ENCODE assay signal across 17 cellular contexts in the genomic region with DNA sequence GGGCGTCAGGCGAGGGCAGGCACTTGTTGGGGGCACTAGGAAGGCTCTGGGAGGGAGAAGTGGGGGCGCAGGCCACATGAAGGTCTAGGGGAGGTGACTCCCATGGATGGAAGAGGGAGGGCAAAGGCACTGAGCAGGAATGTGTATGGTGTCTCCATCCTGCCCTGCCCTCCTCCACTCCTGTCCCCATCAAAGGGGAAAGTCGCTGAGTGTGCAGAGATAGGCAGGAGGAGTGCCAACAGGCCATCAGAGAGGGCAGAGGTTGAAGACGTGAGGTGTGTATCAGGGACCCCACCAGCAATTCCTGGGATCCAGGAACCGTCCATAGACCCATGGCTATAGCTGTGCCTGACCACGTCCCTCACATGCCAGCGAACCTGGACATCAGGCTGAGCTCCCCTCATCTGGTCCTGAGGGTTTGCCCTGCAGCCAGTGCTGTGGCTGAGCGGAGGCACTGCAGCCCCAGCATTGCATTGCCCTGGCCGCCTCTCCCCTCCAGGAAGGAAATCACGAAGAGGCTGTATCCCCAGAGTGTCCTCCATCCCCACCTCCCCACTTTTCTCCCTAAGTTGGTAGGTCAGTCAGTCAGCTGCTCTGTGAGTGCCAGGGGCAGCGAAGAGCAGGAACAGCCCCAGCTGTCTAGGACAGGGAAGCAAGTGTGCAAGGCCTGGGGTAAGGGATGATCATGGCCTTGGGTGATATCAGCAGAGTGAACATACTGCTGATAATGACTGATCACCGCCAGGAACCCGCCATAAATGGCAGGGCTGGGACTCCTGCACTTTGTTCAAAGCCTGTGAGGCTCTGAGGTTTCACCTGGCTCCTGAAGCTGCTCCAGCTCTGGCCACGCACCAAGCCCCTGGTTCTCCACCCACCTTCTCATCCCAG.
"Had no signal": no experiment of that assay in that cellular context is flagged by ENCODE, and none has a peak within 500 bp of the region (broad histone marks: within the 10 kb centered on the region; RNA-seq: fewer than 3 reads in every experiment).

No MANE protein-coding gene starts in this region.

- H3K4me2 ChIP-seq: neural progenitor cell had no signal

- H3K27me3 ChIP-seq: pancreas, transverse colon had no signal

- H3K9ac ChIP-seq: neural progenitor cell had no signal

- H3K4me3 ChIP-seq: coronary artery, lower lobe of right lung, neural progenitor cell, pancreas, transverse colon had no signal

- H3K36me3 ChIP-seq: lower lobe of right lung, neural progenitor cell, pancreas, transverse colon had no signal

- H3K4me1 ChIP-seq: neural progenitor cell had no signal

- ATAC-seq: activated T-cell treated with anti-CD3 and anti-CD28 coated beads, Interleukin-2, amount 50 U/mL, for 72 hours; lower lobe of right lung had no signal

- H2AFZ ChIP-seq: neural progenitor cell had no signal

- H3K9me3 ChIP-seq: lower lobe of right lung, pancreas, transverse colon had no signal

- DNase-seq: activated CD4-positive, alpha-beta T cell treated with anti-CD3 and anti-CD28 coated beads, Interleukin-2, amount 10 ng/mL, durations not matched to agents 7 days and 5 days; activated CD4-positive, CD25-positive, alpha-beta regulatory T cell; activated CD8-positive, alpha-beta memory T cell treated with anti-CD3 and anti-CD28 coated beads, Interleukin-2, amount 50 U/mL, for 48 hours; activated gamma-delta T cell; activated T-cell treated with anti-CD3 and anti-CD28 coated beads, Interleukin-2, amount 50 U/mL, for 72 hours; amniotic stem cell; central memory CD4-positive, alpha-beta T cell; effector CD4-positive, alpha-beta T cell; foreskin fibroblast; kidney glomerular epithelial cell; lower lobe of right lung; pancreas; stimulated activated CD4-positive, alpha-beta T cell treated with anti-CD3 and anti-CD28 coated beads, Interleukin-2, amount 100 ng/mL, for 48 hours; stimulated activated naive CD4-positive, alpha-beta T cell treated with Interleukin-2 at 50 U/mL for 16 hours; transverse colon had no signal

- H3K27ac ChIP-seq: coronary artery, lower lobe of right lung, neural progenitor cell, pancreas, transverse colon had no signal
